In genomic region chr3:73096169-73096568, GRCh38 we compare ENCODE assay signal across 36 cellular contexts.
"Had no signal": no experiment of that assay in that cellular context is flagged by ENCODE, and none has a peak within 500 bp of the region (broad histone marks: within the 10 kb centered on the region; RNA-seq: fewer than 3 reads in every experiment).

No MANE protein-coding gene starts in this region.

- H3K4me1 ChIP-seq: adrenal gland, breast epithelium, colonic mucosa had no signal

- DNase-seq: activated B cell treated with CpG ODN at 0.5 μM for 24 hours; activated CD4-positive, alpha-beta memory T cell treated with anti-CD3 and anti-CD28 coated beads for 36 hours; activated CD4-positive, alpha-beta T cell treated with anti-CD3 and anti-CD28 coated beads for 4 hours; activated CD4-positive, alpha-beta T cell treated with anti-CD3 and anti-CD28 coated beads, Interleukin-2, amount 10 ng/mL, durations not matched to agents 24 days and 14 days; activated CD4-positive, alpha-beta T cell treated with anti-CD3 and anti-CD28 coated beads, Interleukin-2, amount 50 U/mL, for 1 hour; activated CD4-positive, alpha-beta T cell treated with anti-CD3 and anti-CD28 coated beads, Interleukin-2, amount 50 U/mL, for 4 hours; activated CD4-positive, CD25-positive, alpha-beta regulatory T cell treated with anti-CD3 and anti-CD28 coated beads, Interleukin-2, amount 50 U/mL, for 72 hours; activated CD8-positive, alpha-beta memory T cell treated with anti-CD3 and anti-CD28 coated beads, Interleukin-2, amount 50 U/mL, for 4 hours; activated CD8-positive, alpha-beta T cell treated with anti-CD3 and anti-CD28 coated beads for 36 hours; activated effector memory CD4-positive, alpha-beta T cell treated with anti-CD3 and anti-CD28 coated beads, Interleukin-2, amount 50 U/mL, for 16 hours; activated gamma-delta T cell treated with Interleukin-2 at 50 U/mL for 16 hours; activated naive CD4-positive, alpha-beta T cell; activated naive CD4-positive, alpha-beta T cell treated with anti-CD3 and anti-CD28 coated beads for 36 hours; activated naive CD4-positive, alpha-beta T cell treated with anti-CD3 and anti-CD28 coated beads, Interleukin-2, amount 50 U/mL, for 16 hours; activated naive CD8-positive, alpha-beta T cell treated with anti-CD3 and anti-CD28 coated beads for 36 hours; activated T-cell treated with anti-CD3 and anti-CD28 coated beads for 4 hours; activated T-cell treated with anti-CD3 and anti-CD28 coated beads, Interleukin-2, amount 50 U/mL, for 1 hour; activated T-cell treated with anti-CD3 and anti-CD28 coated beads, Interleukin-2, amount 50 U/mL, for 4 hours; activated T-cell treated with anti-CD3 and anti-CD28 coated beads, Interleukin-2, amount 50 U/mL, for 72 hours; adrenal gland; amniotic stem cell; aorta; body of pancreas; brain microvascular endothelial cell; caudate nucleus; cerebellar nuclear complex; colonic mucosa; T-helper 2 cell; T-helper 9 cell had no signal

- FAIRE-seq: astrocyte, TTC549 had no signal

- ATAC-seq: activated CD8-positive, alpha-beta T cell treated with anti-CD3 and anti-CD28 coated beads for 36 hours; activated naive CD4-positive, alpha-beta T cell treated with anti-CD3 and anti-CD28 coated beads, Interleukin-2, amount 50 U/mL, for 72 hours; activated T-cell treated with anti-CD3 and anti-CD28 coated beads, Interleukin-2, amount 50 U/mL, for 4 hours; activated T-cell treated with anti-CD3 and anti-CD28 coated beads, Interleukin-2, amount 50 U/mL, for 72 hours; activated T-helper 17 cell treated with anti-CD3 and anti-CD28 coated beads, Interleukin-2, amount 50 U/mL, for 72 hours; body of pancreas had no signal

- H3K4me3 ChIP-seq: adrenal gland, body of pancreas, cardiac muscle cell, colonic mucosa had no signal

- H3K27ac ChIP-seq: adrenal gland, body of pancreas, brain microvascular endothelial cell, cardiac muscle cell, colonic mucosa, VCaP had no signal

- H3K36me3 ChIP-seq: adrenal gland, brain microvascular endothelial cell, breast epithelium, cardiac muscle cell, colonic mucosa had no signal

- H3K9me3 ChIP-seq: adrenal gland, body of pancreas, breast epithelium, colonic mucosa had no signal

- H3K27me3 ChIP-seq: adrenal gland, body of pancreas, brain microvascular endothelial cell, breast epithelium, cardiac muscle cell, colonic mucosa had no signal
